In genomic region chr12:26628234-26628633, GRCh38 we compare ENCODE assay signal across 24 cellular contexts.
A peak's percentile ranks its signal among the peaks of the same experiment; 100 is the strongest.
DNase-seq lines count a peak whose midpoint lies in the region; FAIRE-seq and TF ChIP-seq lines count a peak whose summit lies in the region.
"Had no signal": no experiment of that assay in that cellular context is flagged by ENCODE, and none has a peak within 500 bp of the region (broad histone marks: within the 10 kb centered on the region; RNA-seq: fewer than 3 reads in every experiment).

No MANE protein-coding gene starts in this region.

- H3F3A ChIP-seq in GM23248 (ENCODE audit: insufficient read depth) = peaks cover 10% of the 10 kb centered on the region; the same call in 1 of the 2 replicates

- H3K79me2 ChIP-seq in GM23248 (ENCODE audit: insufficient read depth) = no peaks in the 10 kb centered on the region

- in situ Hi-C loops in GM23248 (cut with MboI) = no loop called here

- no peak overlapping the region for H3K4me3 Mint-ChIP-seq in mesothelial cell of epicardium
- H3K4me3 Mint-ChIP-seq: activated naive CD4-positive, alpha-beta T cell treated with anti-CD3 and anti-CD28 coated beads, Interleukin-2, amount 10 ng/mL, durations not matched to agents 7 days and 5 days; activated T-helper 1 cell treated with anti-CD3 and anti-CD28 coated beads, Interleukin-12 subunit alpha, Interleukin-12 subunit beta, Interleukin-2, Interleukin-4 antibody, amounts not matched to agents 30 ng/mL and 10 ng/mL and 1 ng/mL, durations not matched to agents 14 hours and 24 hours and 36 hours; endodermal cell; neural progenitor cell had no signal

- H3K9me2 ChIP-seq in GM23248 (ENCODE audit: insufficient read depth) = no peaks in the 10 kb centered on the region

- no peaks in the 10 kb centered on the region for H3K9me3 ChIP-seq in GM23248 (ENCODE audit: low read depth)
- H3K9me3 ChIP-seq: esophagus squamous epithelium, lower lobe of right lung, right atrium auricular region, spleen had no signal

- H3K4me2 ChIP-seq in GM23248 (ENCODE audit: unreplicated experiment) = no peak overlapping the region
- H3K4me2 ChIP-seq: neural progenitor cell had no signal

- peak; percentile 58 for DNase-seq in GM23248
- peak; percentile 50 for DNase-seq in RCC 7860 (ENCODE audit: low spot score)
- peak; percentile 68 for DNase-seq in epithelial cell of esophagus (ENCODE audit: low read depth)
- no peak for DNase-seq in mesothelial cell of epicardium (ENCODE audit: low spot score in 2 of 2, unreplicated experiment in 2 of 2)
- no peak for DNase-seq in NCI-H1930 (lab: John Stamatoyannopoulos, UW)
- DNase-seq in iPS-NIHi7 (ENCODE audit: extremely low spot score) = no peak
- DNase-seq in NK-92 (lab: John Stamatoyannopoulos, UW; ENCODE audit: unreplicated experiment) = no peak
- DNase-seq: activated CD4-positive, alpha-beta T cell treated with anti-CD3 and anti-CD28 coated beads, Interleukin-2, amount 50 U/mL, for 48 hours; activated CD8-positive, alpha-beta memory T cell treated with anti-CD3 and anti-CD28 coated beads, Interleukin-2, amount 50 U/mL, for 4 hours; activated naive CD4-positive, alpha-beta T cell treated with anti-CD3 and anti-CD28 coated beads, Interleukin-2, amount 10 ng/mL, durations not matched to agents 7 days and 5 days; C1 segment of cervical spinal cord; COR-L47; cortex of kidney; endodermal cell; esophagus squamous epithelium; head of caudate nucleus; kidney glomerular epithelial cell; lower lobe of right lung; NCI-H1092 treated with DMSO at 0.1 percent for 48 hours; NCI-H524 treated with DMSO at 0.1 percent for 48 hours; spleen had no signal

- FAIRE-seq in RCC 7860 (lab: Jason Lieb, UNC) = no peak

- 59 to 62% methylated on average over 2 of the region's 2 CpGs for WGBS in GM23248 (ENCODE audit: low coverage in 1 of 2, low lambda C conversion rate in 2 of 2, missing lambda C conversion rate in 2 of 2), 2 experiments

- no peaks in the 10 kb centered on the region for H4K20me1 ChIP-seq in GM23248 (ENCODE audit: insufficient read depth)

- peaks cover 12% of the 10 kb centered on the region; the same call in 1 of the 2 replicates for H3K4me1 ChIP-seq in GM23248 (ENCODE audit: insufficient read depth)
- H3K4me1 ChIP-seq: lower lobe of right lung had no signal

- peaks cover 46% of the 10 kb centered on the region for H3K4me1 Mint-ChIP-seq in mesothelial cell of epicardium
- H3K4me1 Mint-ChIP-seq: neural progenitor cell had no signal

- H3K9me3 Mint-ChIP-seq in mesothelial cell of epicardium = no peaks in the 10 kb centered on the region
- H3K9me3 Mint-ChIP-seq: activated naive CD4-positive, alpha-beta T cell treated with anti-CD3 and anti-CD28 coated beads, Interleukin-2, amount 10 ng/mL, durations not matched to agents 7 days and 5 days; activated T-helper 1 cell treated with anti-CD3 and anti-CD28 coated beads, Interleukin-12 subunit alpha, Interleukin-12 subunit beta, Interleukin-2, Interleukin-4 antibody, amounts not matched to agents 30 ng/mL and 10 ng/mL and 1 ng/mL, durations not matched to agents 14 hours and 24 hours and 36 hours; endodermal cell; neural progenitor cell had no signal

- H3K9ac ChIP-seq in GM23248 = no peak overlapping the region
- H3K9ac ChIP-seq: neural progenitor cell had no signal

- peaks cover 20% of the 10 kb centered on the region for H3K36me3 Mint-ChIP-seq in mesothelial cell of epicardium
- H3K36me3 Mint-ChIP-seq: neural progenitor cell had no signal

- no peaks in the 10 kb centered on the region for H3K27me3 ChIP-seq in GM23248 (replicated peaks; ENCODE audit: insufficient read depth)
- H3K27me3 ChIP-seq: esophagus squamous epithelium, neural progenitor cell, right atrium auricular region, spleen had no signal

- no peaks in the 10 kb centered on the region for H3K27me3 Mint-ChIP-seq in mesothelial cell of epicardium (ENCODE audit: low read depth)
- H3K27me3 Mint-ChIP-seq: activated naive CD4-positive, alpha-beta T cell treated with anti-CD3 and anti-CD28 coated beads, Interleukin-2, amount 10 ng/mL, durations not matched to agents 7 days and 5 days had no signal

- no peak for TF ChIP-seq CTCF in epithelial cell of esophagus (IDR thresholded peaks at IDR 0.05; ENCODE audit: insufficient read depth, low read depth, low read length, missing control alignments)
- TF ChIP-seq CTCF in mesothelial cell of epicardium (IDR thresholded peaks at IDR 0.05; ENCODE audit: unreplicated experiment) = no peak

- no peaks in the 10 kb centered on the region for H3K36me3 ChIP-seq in GM23248 (ENCODE audit: low read depth)
- H3K36me3 ChIP-seq: neural progenitor cell had no signal

- H3K27ac Mint-ChIP-seq in mesothelial cell of epicardium = peak overlapping the region; percentile 45
- H3K27ac Mint-ChIP-seq: activated naive CD4-positive, alpha-beta T cell treated with anti-CD3 and anti-CD28 coated beads, Interleukin-2, amount 10 ng/mL, durations not matched to agents 7 days and 5 days; activated T-helper 1 cell treated with anti-CD3 and anti-CD28 coated beads, Interleukin-12 subunit alpha, Interleukin-12 subunit beta, Interleukin-2, Interleukin-4 antibody, amounts not matched to agents 30 ng/mL and 10 ng/mL and 1 ng/mL, durations not matched to agents 14 hours and 24 hours and 36 hours; endodermal cell had no signal

- H3K4me3 ChIP-seq in GM23248 (no peak overlapping the region), epithelial cell of esophagus (ENCODE audit: low read length) (no peak overlapping the region)
- H3K4me3 ChIP-seq: esophagus squamous epithelium, lower lobe of right lung, neural progenitor cell, right atrium auricular region, spleen had no signal

- no peak overlapping the region for H2AFZ ChIP-seq in GM23248
- H2AFZ ChIP-seq: neural progenitor cell had no signal

- H3K27ac ChIP-seq in GM23248 = no peak overlapping the region
- H3K27ac ChIP-seq: esophagus squamous epithelium, lower lobe of right lung, neural progenitor cell, right atrium auricular region had no signal

Comparison
In these comparisons a context has a peak if more than half of its experiments do, and no peak if none do; other contexts are left out.
1. DNase-seq: peak in GM23248 (single experiment), RCC 7860 (single experiment) and epithelial cell of esophagus (single experiment); none in mesothelial cell of epicardium (0 of 2), NCI-H1930 (0 of 2), iPS-NIHi7 (single experiment) and NK-92 (single experiment).